6 cellular contexts compared by ENCODE assay signal in the genomic region with DNA sequence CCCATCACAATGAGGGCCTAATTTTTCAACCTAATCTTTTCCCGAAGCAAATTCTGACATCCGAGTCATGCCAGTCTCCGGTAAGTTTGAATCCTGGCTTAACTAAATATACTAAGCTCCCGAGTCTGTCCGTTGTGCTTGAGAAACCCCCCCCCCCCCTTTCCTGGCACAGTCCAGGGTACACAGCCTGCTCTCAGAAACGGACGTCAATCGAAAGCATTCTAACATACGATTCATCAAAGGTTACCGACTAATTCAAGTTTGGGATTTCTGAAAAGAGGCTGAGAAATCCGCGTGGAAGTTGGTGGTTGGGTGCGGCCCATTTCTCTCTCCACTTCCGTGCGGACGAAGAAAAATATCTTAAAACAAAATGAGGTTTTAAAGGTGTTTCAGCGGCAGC. TPM values are rescaled to one million over a fixed set of nuclear protein-coding genes. Genes with fewer than 3 reads are reported as not detected.
DNase-seq lines count a peak whose midpoint lies in the region; ATAC-seq and TF ChIP-seq lines count a peak whose summit lies in the region.

No MANE protein-coding gene starts in this region.

- no peak for DNase-seq in Caco-2
- no peak for DNase-seq in WTC11 (ENCODE audit: low spot score)
- DNase-seq in lower leg skin (ENCODE audit: low spot score in 2 of 2) = no peak
- DNase-seq in NCI-H774 (lab: John Stamatoyannopoulos, UW) = no peak
- DNase-seq in NCI-H2107 (lab: John Stamatoyannopoulos, UW) = no peak
- DNase-seq in NCI-H2029 (lab: John Stamatoyannopoulos, UW) = no peak

- TF ChIP-seq POLR2A in lower leg skin (IDR thresholded peaks at IDR 0.05) = no peak

- H3K4me1 Mint-ChIP-seq in Caco-2 (ENCODE audit: low read depth, unreplicated experiment) (peaks cover 18% of the 10 kb centered on the region), WTC11 (peaks cover 12% of the 10 kb centered on the region)

- H3K27ac Mint-ChIP-seq in Caco-2 (ENCODE audit: unreplicated experiment) (peak overlapping the region; percentile 81), WTC11 (no peak overlapping the region)

- intact Hi-C loops in Caco-2 (cut with micrococcal nuclease; ENCODE audit: unreplicated experiment) (loop anchor here (2.0 to 5.0 kb wide), 2 partner anchors 73 to 98 kb away; no protein-coding TSS in a partner anchor), lower leg skin (cut with DNase I; ENCODE audit: low total_unique reads) (loop anchor here (5.0 kb wide), 1 partner anchor 77 kb away; no protein-coding TSS in a partner anchor)

- H3K4me1 ChIP-seq in Caco-2 = no peaks in the 10 kb centered on the region

- H3K36me3 Mint-ChIP-seq in Caco-2 (ENCODE audit: insufficient read depth, unreplicated experiment) (peaks cover 4% of the 10 kb centered on the region), WTC11 (0 out of 2 replicates have a peak, but pooled peaks cover 2% of the 10 kb centered on the region)

- POLR2A ChIA-PET in Caco-2 (lab: Charles Lee) = interaction anchor here (0.6 kb wide), 1 partner anchor 739 kb away, joined by 3 read pairs; no protein-coding TSS in a partner anchor
- POLR2A ChIA-PET in WTC11 (lab: Charles Lee) = interaction anchor here (0.6 kb wide), 2 partner anchors 84 to 102 kb away, joined by 3 to 4 read pairs; no protein-coding TSS in a partner anchor

- TF ChIP-seq CTCF in Caco-2 (IDR thresholded peaks at IDR 0.05; ENCODE audit: insufficient read depth in 1 of 2, low read depth in 1 of 2, low read length in 1 of 2, severe bottlenecking in 1 of 2, unreplicated experiment in 1 of 2) = no peak
- TF ChIP-seq CTCF in WTC11 (IDR thresholded peaks at IDR 0.05) = no peak
- no peak for TF ChIP-seq CTCF in lower leg skin (IDR thresholded peaks at IDR 0.05)

- CTCF ChIA-PET in Caco-2 (lab: Charles Lee) = interaction anchor here (0.6 to 1.4 kb wide), 3 partner anchors 10 to 97 kb away, joined by 3 to 4 read pairs (median 4); no protein-coding TSS in a partner anchor
- CTCF ChIA-PET in WTC11 (lab: Charles Lee) = interaction anchor here (0.5 to 1.4 kb wide), 4 partner anchors 49 to 140 kb away, joined by 3 to 6 read pairs (median 4); a partner anchor contains a TSS

- BruUV-seq in Caco-2 (replicated peaks; lab: Mats Ljungman, UMichigan) = no TSS peak

- H3K4me3 Mint-ChIP-seq in Caco-2 (ENCODE audit: unreplicated experiment) = peak overlapping the region; percentile 76
- H3K4me3 Mint-ChIP-seq in WTC11 = peak overlapping the region; percentile 86

- no peak for ATAC-seq in WTC11

- 0 to 1% methylated on average over 17 of the region's 17 CpGs for WGBS in lower leg skin, 2 donors

- H3K27me3 Mint-ChIP-seq in Caco-2 (ENCODE audit: insufficient read depth, unreplicated experiment) = no peaks in the 10 kb centered on the region
- peaks cover 8% of the 10 kb centered on the region for H3K27me3 Mint-ChIP-seq in WTC11 (ENCODE audit: low read depth)

- H3K4me3 ChIP-seq in Caco-2 (ENCODE audit: low read depth, low read length) = peak overlapping the region; percentile 76
- H3K4me3 ChIP-seq in lower leg skin (ENCODE audit: low read depth, poor library complexity, severe bottlenecking) = peak overlapping the region; percentile 90

- H3K9me3 Mint-ChIP-seq in Caco-2 (ENCODE audit: unreplicated experiment) (no peaks in the 10 kb centered on the region), WTC11 (no peaks in the 10 kb centered on the region)

- no peaks in the 10 kb centered on the region for H3K36me3 ChIP-seq in Caco-2 (ENCODE audit: control insufficient read depth, insufficient read depth, low read length)

- H3K27me3 ChIP-seq in Caco-2 (replicated peaks; ENCODE audit: control insufficient read depth, insufficient read depth, low read length) = no peaks in the 10 kb centered on the region

- H3K9me3 ChIP-seq in Caco-2 = no peaks in the 10 kb centered on the region

TF ChIP-seq in WTC11, 78 proteins besides CTCF, POLR2A, EP300 and RAD21 (continues in another document):
- TF ChIP-seq NR1H2 (CRISPR knock-in tag; IDR thresholded peaks at IDR 0.05) (no peak), ZNF671 (CRISPR knock-in tag; IDR thresholded peaks at IDR 0.05) (no peak), EMX1 (CRISPR knock-in tag; IDR thresholded peaks at IDR 0.05) (no peak), RORB (CRISPR knock-in tag; IDR thresholded peaks at IDR 0.05) (no peak), ZBTB21 (CRISPR knock-in tag; IDR thresholded peaks at IDR 0.05; ENCODE audit: borderline replicate concordance) (no peak), GRHL2 (CRISPR knock-in tag; IDR thresholded peaks at IDR 0.05; ENCODE audit: insufficient replicate concordance, severe bottlenecking) (no peak), ZNF219 (CRISPR knock-in tag; IDR thresholded peaks at IDR 0.05; ENCODE audit: borderline replicate concordance) (no peak), KAT7 (CRISPR knock-in tag; IDR thresholded peaks at IDR 0.05; ENCODE audit: borderline replicate concordance) (no peak), PRRX2 (CRISPR knock-in tag; IDR thresholded peaks at IDR 0.05) (no peak), HMGA2 (CRISPR knock-in tag; IDR thresholded peaks at IDR 0.05) (no peak)
- TF ChIP-seq, protein P1, sequence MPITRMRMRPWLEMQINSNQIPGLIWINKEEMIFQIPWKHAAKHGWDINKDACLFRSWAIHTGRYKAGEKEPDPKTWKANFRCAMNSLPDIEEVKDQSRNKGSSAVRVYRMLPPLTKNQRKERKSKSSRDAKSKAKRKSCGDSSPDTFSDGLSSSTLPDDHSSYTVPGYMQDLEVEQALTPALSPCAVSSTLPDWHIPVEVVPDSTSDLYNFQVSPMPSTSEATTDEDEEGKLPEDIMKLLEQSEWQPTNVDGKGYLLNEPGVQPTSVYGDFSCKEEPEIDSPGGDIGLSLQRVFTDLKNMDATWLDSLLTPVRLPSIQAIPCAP (CRISPR knock-in tag; IDR thresholded peaks at IDR 0.05) = no peak
- TF ChIP-seq, protein P2, sequence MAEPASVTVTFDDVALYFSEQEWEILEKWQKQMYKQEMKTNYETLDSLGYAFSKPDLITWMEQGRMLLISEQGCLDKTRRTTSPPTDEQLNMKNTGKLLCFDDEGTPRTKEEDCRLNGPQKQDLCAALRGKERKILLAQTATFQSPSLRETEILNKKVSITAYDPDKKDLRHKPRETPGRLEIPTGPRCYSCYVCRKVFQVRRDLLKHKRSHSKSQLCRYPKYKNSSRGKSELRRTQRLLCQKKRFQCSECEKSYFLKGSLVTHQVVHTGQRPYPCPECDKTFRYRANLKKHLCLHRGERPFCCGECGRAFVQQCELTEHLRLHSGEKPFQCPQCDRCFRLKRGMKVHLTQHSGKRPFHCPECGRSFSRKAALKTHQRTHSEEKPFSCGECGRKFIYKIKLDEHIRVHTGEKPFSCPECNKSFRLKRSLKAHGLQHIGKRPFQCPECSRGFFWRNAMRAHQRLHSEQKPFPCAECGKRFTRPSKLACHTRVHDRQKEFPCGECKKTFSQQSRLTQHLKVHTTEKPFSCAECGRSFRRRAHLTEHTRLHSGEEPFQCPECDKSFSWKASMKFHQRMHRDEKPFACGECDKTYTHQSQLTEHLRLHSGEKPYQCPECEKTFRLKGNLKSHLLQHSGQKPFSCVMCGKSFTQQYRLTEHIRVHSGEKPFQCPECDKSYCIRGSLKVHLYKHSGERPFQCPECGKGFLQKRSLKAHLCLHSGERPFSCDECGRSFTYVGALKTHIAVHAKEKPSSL (CRISPR knock-in tag; conservative IDR thresholded peaks at IDR 0.05) = no peak
- TF ChIP-seq, protein P3, sequence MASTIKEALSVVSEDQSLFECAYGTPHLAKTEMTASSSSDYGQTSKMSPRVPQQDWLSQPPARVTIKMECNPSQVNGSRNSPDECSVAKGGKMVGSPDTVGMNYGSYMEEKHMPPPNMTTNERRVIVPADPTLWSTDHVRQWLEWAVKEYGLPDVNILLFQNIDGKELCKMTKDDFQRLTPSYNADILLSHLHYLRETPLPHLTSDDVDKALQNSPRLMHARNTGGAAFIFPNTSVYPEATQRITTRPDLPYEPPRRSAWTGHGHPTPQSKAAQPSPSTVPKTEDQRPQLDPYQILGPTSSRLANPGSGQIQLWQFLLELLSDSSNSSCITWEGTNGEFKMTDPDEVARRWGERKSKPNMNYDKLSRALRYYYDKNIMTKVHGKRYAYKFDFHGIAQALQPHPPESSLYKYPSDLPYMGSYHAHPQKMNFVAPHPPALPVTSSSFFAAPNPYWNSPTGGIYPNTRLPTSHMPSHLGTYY (CRISPR knock-in tag; IDR thresholded peaks at IDR 0.05) = no peak
- TF ChIP-seq, protein P4, sequence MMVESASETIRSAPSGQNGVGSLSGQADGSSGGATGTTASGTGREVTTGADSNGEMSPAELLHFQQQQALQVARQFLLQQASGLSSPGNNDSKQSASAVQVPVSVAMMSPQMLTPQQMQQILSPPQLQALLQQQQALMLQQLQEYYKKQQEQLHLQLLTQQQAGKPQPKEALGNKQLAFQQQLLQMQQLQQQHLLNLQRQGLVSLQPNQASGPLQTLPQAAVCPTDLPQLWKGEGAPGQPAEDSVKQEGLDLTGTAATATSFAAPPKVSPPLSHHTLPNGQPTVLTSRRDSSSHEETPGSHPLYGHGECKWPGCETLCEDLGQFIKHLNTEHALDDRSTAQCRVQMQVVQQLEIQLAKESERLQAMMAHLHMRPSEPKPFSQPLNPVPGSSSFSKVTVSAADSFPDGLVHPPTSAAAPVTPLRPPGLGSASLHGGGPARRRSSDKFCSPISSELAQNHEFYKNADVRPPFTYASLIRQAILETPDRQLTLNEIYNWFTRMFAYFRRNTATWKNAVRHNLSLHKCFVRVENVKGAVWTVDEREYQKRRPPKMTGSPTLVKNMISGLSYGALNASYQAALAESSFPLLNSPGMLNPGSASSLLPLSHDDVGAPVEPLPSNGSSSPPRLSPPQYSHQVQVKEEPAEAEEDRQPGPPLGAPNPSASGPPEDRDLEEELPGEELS (CRISPR knock-in tag; IDR thresholded peaks at IDR 0.05) = no peak
- TF ChIP-seq, protein P5, sequence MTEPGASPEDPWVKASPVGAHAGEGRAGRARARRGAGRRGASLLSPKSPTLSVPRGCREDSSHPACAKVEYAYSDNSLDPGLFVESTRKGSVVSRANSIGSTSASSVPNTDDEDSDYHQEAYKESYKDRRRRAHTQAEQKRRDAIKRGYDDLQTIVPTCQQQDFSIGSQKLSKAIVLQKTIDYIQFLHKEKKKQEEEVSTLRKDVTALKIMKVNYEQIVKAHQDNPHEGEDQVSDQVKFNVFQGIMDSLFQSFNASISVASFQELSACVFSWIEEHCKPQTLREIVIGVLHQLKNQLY (CRISPR knock-in tag; IDR thresholded peaks at IDR 0.05) = no peak

RNA-seq across cellular contexts. Expression of a gene that starts 0.6 kb away (rescaled TPM):
- 63.8 and 71.7 TPM in 2 replicates for total RNA-seq in Caco-2 (2022)
- 48.1 to 56.6 TPM (median 54.8 TPM) in 3 replicates for total RNA-seq in WTC11 (2021)
- total RNA-seq in lower leg skin = 10 to 100 TPM; 27.6 to 36.6 (median 31.7) TPM

RNA-seq across cellular contexts. Expression of a gene that starts 17.2 kb away (rescaled TPM):
- total RNA-seq in Caco-2 (2022) (not detected in 2 replicates), WTC11 (2021) (0.07 TPM in 1 of 3 replicates, not detected in the others), lower leg skin (1 to 10 TPM in 1 of 4 donors, under 1 TPM in 2, not detected in 1; 0.10 to 1.3 (median 0.63) TPM)

RNA-seq across cellular contexts. Expression of a gene that starts 33.2 kb away (rescaled TPM):
- not detected in 2 replicates for total RNA-seq in Caco-2 (2022)
- total RNA-seq in WTC11 (2021) = not detected in 3 replicates
- total RNA-seq in lower leg skin = under 1 TPM in 2 of 4 donors, not detected in 2; 0.30 to 0.64 TPM

RNA-seq across cellular contexts. Expression of a gene that starts 45.7 kb away (rescaled TPM):
- total RNA-seq in Caco-2 (2022) (not detected in 2 replicates), WTC11 (2021) (0.20 TPM in 1 of 3 replicates, not detected in the others), lower leg skin (not detected)

RNA-seq across cellular contexts. Expression of a gene that starts 49.3 kb away (rescaled TPM):
- total RNA-seq in Caco-2 (2022) (11.2 and 11.8 TPM in 2 replicates), WTC11 (2021) (7.1 to 9.0 TPM (median 8.2 TPM) in 3 replicates), lower leg skin (100 to 1,000 TPM in 2 of 4 donors, 10 to 100 TPM in 2; 63.5 to 153 (median 100) TPM)
